Comparison of ENCODE assay signal across 12 cellular contexts in the genomic region with DNA sequence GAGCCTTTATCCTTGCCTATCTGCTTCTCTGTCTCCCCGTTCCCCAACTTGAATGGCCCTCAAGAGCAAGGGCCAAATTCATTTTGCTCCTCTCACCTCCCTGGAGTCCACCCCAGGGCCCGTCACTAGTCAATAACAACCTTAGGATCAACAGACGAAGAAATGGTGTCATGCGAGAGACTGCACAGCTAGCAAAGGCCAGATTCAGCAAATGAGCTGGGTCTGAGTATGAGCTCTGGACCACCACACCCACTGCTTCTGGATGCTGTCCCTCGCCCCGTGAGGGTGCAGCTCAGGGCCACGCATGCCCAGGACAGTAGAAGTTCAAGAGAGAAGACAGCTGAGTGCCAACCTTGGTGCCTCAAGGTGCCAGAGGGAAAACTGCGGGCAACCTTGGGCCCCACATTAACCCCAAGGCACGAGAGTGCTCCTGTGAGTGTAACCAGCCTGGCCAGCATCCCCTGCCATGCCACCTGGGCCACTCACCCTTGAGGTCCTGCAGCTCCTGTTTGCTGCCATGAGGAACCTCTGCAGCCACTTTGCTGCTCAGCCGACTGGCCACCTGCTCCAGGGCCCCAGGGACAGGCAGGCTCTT. TPM values are rescaled to one million over a fixed set of nuclear protein-coding genes. Genes with fewer than 3 reads are reported as not detected.
A peak's percentile ranks its signal among the peaks of the same experiment; 100 is the strongest.
DNase-seq lines count a peak whose midpoint lies in the region; ATAC-seq and TF ChIP-seq lines count a peak whose summit lies in the region.
"Had no signal": no experiment of that assay in that cellular context is flagged by ENCODE, and none has a peak within 500 bp of the region (broad histone marks: within the 10 kb centered on the region; RNA-seq: fewer than 3 reads in every experiment).

No MANE protein-coding gene starts in this region.

- H3K4me1 Mint-ChIP-seq in dendritic cell treated with granulocyte-macrophage colony-stimulating factor and Interleukin-4, amounts not matched to agents 40 ng/mL and 50 ng/mL, for 4 days (ENCODE audit: low read depth): peaks cover 32% of the 10 kb centered on the region

- H3K27ac Mint-ChIP-seq in dendritic cell treated with granulocyte-macrophage colony-stimulating factor and Interleukin-4, amounts not matched to agents 40 ng/mL and 50 ng/mL, for 4 days: peak overlapping the region; percentile 87

- H3K9ac ChIP-seq in DND-41 (ENCODE audit: low read depth, low read length) (peak overlapping the region; percentile 89), NT2/D1 (ENCODE audit: insufficient read length, low read depth) (peak overlapping the region; percentile 51)

- intact Hi-C loops in dendritic cell treated with granulocyte-macrophage colony-stimulating factor and Interleukin-4, amounts not matched to agents 40 ng/mL and 50 ng/mL, for 4 days (cut with micrococcal nuclease): no loop called here
- intact Hi-C loops in left colon (cut with DNase I, micrococcal nuclease): no loop called here

- H3K4me3 ChIP-seq in DND-41 (ENCODE audit: low read depth in 1 of 2, low read length in 2 of 2) (peak overlapping the region; percentile 75 to 92; a peak in 3 of 4 replicates), NT2/D1 (ENCODE audit: insufficient read length, low read depth) (no peak overlapping the region), osteoblast (ENCODE audit: insufficient read depth, low read length) (peak overlapping the region; percentile 88), right atrium auricular region (no peak overlapping the region)

- peaks cover 53% of the 10 kb centered on the region for H4K20me1 ChIP-seq in DND-41 (ENCODE audit: insufficient read depth, low read length)
- peaks cover 22% of the 10 kb centered on the region for H4K20me1 ChIP-seq in osteoblast (ENCODE audit: insufficient read depth, low read length)

- H3K4me3 Mint-ChIP-seq in dendritic cell treated with granulocyte-macrophage colony-stimulating factor and Interleukin-4, amounts not matched to agents 40 ng/mL and 50 ng/mL, for 4 days: no peak overlapping the region

- H3K27ac ChIP-seq in DND-41 (ENCODE audit: low read length) (peak overlapping the region; percentile 86), osteoblast (ENCODE audit: low read depth, low read length) (no peak overlapping the region), right atrium auricular region (no peak overlapping the region)
- H3K27ac ChIP-seq: adrenal gland, neutrophil had no signal

- H3K9me3 ChIP-seq in DND-41 (ENCODE audit: insufficient read depth, low read length, severe bottlenecking) (no peaks in the 10 kb centered on the region), NT2/D1 (ENCODE audit: insufficient read depth, low read length) (no peaks in the 10 kb centered on the region), osteoblast (ENCODE audit: low read depth, low read length) (no peaks in the 10 kb centered on the region), right atrium auricular region (no peaks in the 10 kb centered on the region)
- H3K9me3 ChIP-seq: adrenal gland, neutrophil had no signal

- ATAC-seq in DND-41 (ENCODE audit: insufficient read depth, low read depth): no peak
- no peak for ATAC-seq in left colon

- H2AFZ ChIP-seq in DND-41 (ENCODE audit: low read depth, low read length) (no peak overlapping the region), osteoblast (ENCODE audit: low read length) (no peak overlapping the region)

- TF ChIP-seq CTCF in DND-41 (IDR thresholded peaks at IDR 0.05; ENCODE audit: borderline replicate concordance, extremely low read depth, low read length, poor library complexity, severe bottlenecking) (no peak), osteoblast (IDR thresholded peaks at IDR 0.05; ENCODE audit: extremely low read depth, low read depth, low read length) (no peak), GM20000 (IDR thresholded peaks at IDR 0.05; ENCODE audit: extremely low read depth, missing control alignments) (no peak), right atrium auricular region (IDR thresholded peaks at IDR 0.05) (no peak)

- H3K9me3 Mint-ChIP-seq in dendritic cell treated with granulocyte-macrophage colony-stimulating factor and Interleukin-4, amounts not matched to agents 40 ng/mL and 50 ng/mL, for 4 days: no peaks in the 10 kb centered on the region

- peaks cover 68% of the 10 kb centered on the region for H3K36me3 Mint-ChIP-seq in dendritic cell treated with granulocyte-macrophage colony-stimulating factor and Interleukin-4, amounts not matched to agents 40 ng/mL and 50 ng/mL, for 4 days (ENCODE audit: low read depth)

- H3K79me2 ChIP-seq in DND-41 (ENCODE audit: insufficient read depth, low read length) (peaks cover 58% of the 10 kb centered on the region), osteoblast (ENCODE audit: insufficient read depth, low read length) (peaks cover 54% of the 10 kb centered on the region)

- H3K27me3 Mint-ChIP-seq in dendritic cell treated with granulocyte-macrophage colony-stimulating factor and Interleukin-4, amounts not matched to agents 40 ng/mL and 50 ng/mL, for 4 days: no peaks in the 10 kb centered on the region

- peaks cover 53% of the 10 kb centered on the region for H3K36me3 ChIP-seq in DND-41 (ENCODE audit: insufficient read depth, low read length)
- H3K36me3 ChIP-seq in NT2/D1 (ENCODE audit: insufficient read depth, insufficient read length, low read length): peaks cover 59% of the 10 kb centered on the region
- H3K36me3 ChIP-seq in osteoblast (ENCODE audit: insufficient read depth, low read length): peaks cover 15% of the 10 kb centered on the region
- peaks cover 24% of the 10 kb centered on the region for H3K36me3 ChIP-seq in right atrium auricular region

- H3K27me3 ChIP-seq in DND-41 (ENCODE audit: insufficient read depth, low read length, poor library complexity) (no peaks in the 10 kb centered on the region), NT2/D1 (ENCODE audit: insufficient read depth, insufficient read length) (no peaks in the 10 kb centered on the region), osteoblast (ENCODE audit: insufficient read depth, low read length) (no peaks in the 10 kb centered on the region), right atrium auricular region (no peaks in the 10 kb centered on the region)
- H3K27me3 ChIP-seq: adrenal gland, neutrophil had no signal

- H3K4me1 ChIP-seq in DND-41 (ENCODE audit: insufficient read depth, low read length): peaks cover 40% of the 10 kb centered on the region
- H3K4me1 ChIP-seq in NT2/D1 (ENCODE audit: insufficient read depth, insufficient read length): peaks cover 19% of the 10 kb centered on the region
- H3K4me1 ChIP-seq in osteoblast (ENCODE audit: insufficient read depth, low read length): peaks cover 18% of the 10 kb centered on the region
- H3K4me1 ChIP-seq in right atrium auricular region: peaks cover 0 to 46% of the 10 kb centered on the region in 2 donors

- DNase-seq in DND-41 (no peak), NT2/D1 (ENCODE audit: low read depth, low spot score) (no peak), osteoblast (ENCODE audit: insufficient read length, low spot score, missing footprints) (peak; percentile 81), left colon (no peak), cerebellar cortex (ENCODE audit: low spot score) (no peak), GM20000 (ENCODE audit: low spot score) (no peak), right atrium auricular region (ENCODE audit: low spot score) (no peak)
- DNase-seq: adrenal gland, foreskin melanocyte, SW 1271 had no signal

- H3K4me2 ChIP-seq in DND-41 (ENCODE audit: insufficient read depth, low read length) (peak overlapping the region; percentile 93), osteoblast (ENCODE audit: insufficient read depth, low read length) (peak overlapping the region; percentile 97)

RNA-seq across cellular contexts. Expression of a gene that starts 11.8 kb away (rescaled TPM):
- total RNA-seq in osteoblast: 63.9 and 69.5 TPM in 2 replicates
- 10 to 100 TPM; 63.4 to 75.1 TPM for total RNA-seq in left colon
- 10 to 100 TPM; 66.5 to 78.2 TPM for total RNA-seq in right atrium auricular region

RNA-seq across cellular contexts. Expression of a gene that starts 19.1 kb away (rescaled TPM):
- total RNA-seq in osteoblast: 8.3 and 9.8 TPM in 2 replicates
- 10 to 100 TPM; 24.5 to 24.8 TPM for total RNA-seq in left colon
- total RNA-seq in right atrium auricular region: 10 to 100 TPM; 22.4 to 44.2 TPM

RNA-seq across cellular contexts. Expression of a gene that starts 33.7 kb away (rescaled TPM):
- total RNA-seq in osteoblast (under 0.01 TPM in 2 replicates), left colon (1 to 10 TPM; 3.4 to 4.4 TPM), right atrium auricular region (1 to 10 TPM in 1 of 2 donors, under 1 TPM in 1; 0.48 to 1.7 TPM)

RNA-seq across cellular contexts. Expression of a gene that starts 48.7 kb away (rescaled TPM):
- total RNA-seq in osteoblast: not detected in 2 replicates
- total RNA-seq in left colon: not detected
- not detected for total RNA-seq in right atrium auricular region
- total RNA-seq: adrenal gland had no signal

RNA-seq across cellular contexts. Expression of a gene that starts 51.0 kb away (rescaled TPM):
- total RNA-seq in osteoblast (18.1 and 18.6 TPM in 2 replicates), left colon (10 to 100 TPM; 38.3 to 44.3 TPM), right atrium auricular region (10 to 100 TPM; 12.3 to 17.9 TPM)

Comparison
In these comparisons a context has a peak if more than half of its experiments do, and no peak if none do; other contexts are left out.
1. H3K4me3 ChIP-seq: peak in DND-41 (2 of 2) and osteoblast (single experiment); none in NT2/D1 (single experiment) and right atrium auricular region (0 of 2).